In genomic region chrX:153381684-153382532, GRCh38 we compare ENCODE assay signal across 8 cellular contexts. TPM values are rescaled to one million over a fixed set of nuclear protein-coding genes. Genes with fewer than 3 reads are reported as not detected.
DNase-seq lines count a peak whose midpoint lies in the region; ATAC-seq and TF ChIP-seq lines count a peak whose summit lies in the region.

No MANE protein-coding gene starts in this region.

- peak; percentile 18 to 32 for DNase-seq in AML-193 (lab: John Stamatoyannopoulos, UW)
- DNase-seq in GM13976 (ENCODE audit: low spot score) = no peak
- DNase-seq in NCI-H345 (lab: John Stamatoyannopoulos, UW) = peak; percentile 89
- peak in 34 of 58 donors; percentile 2 to 58 (median 20) for DNase-seq in anterior cingulate cortex (lab: John Stamatoyannopoulos, UW)
- DNase-seq in left lobe of liver (ENCODE audit: low spot score) = no peak

- TF ChIP-seq CTCF in GM13976 (IDR thresholded peaks at IDR 0.05; ENCODE audit: borderline replicate concordance, control extremely low read depth, extremely low read depth, insufficient read depth, missing control alignments) = peak; percentile 12

- ATAC-seq in left lobe of liver (peak; percentile 71), GM21528 (IDR thresholded peaks at IDR 0.05; ENCODE audit: low FRiP score, unreplicated experiment) (no peak), GM21717 (IDR thresholded peaks at IDR 0.05; ENCODE audit: unreplicated experiment) (no peak), GM21515 (IDR thresholded peaks at IDR 0.05; ENCODE audit: unreplicated experiment) (no peak)

- in situ Hi-C loops in GM13976 (cut with MboI; ENCODE audit: low sequenced_read_pairs, unreplicated experiment) = no loop called here

RNA-seq across cellular contexts. Expression of gene PNMA6E, which starts 19.2 kb away (rescaled TPM):
- total RNA-seq in left lobe of liver = not detected

RNA-seq across cellular contexts. Expression of gene ZFP92, which starts 29.4 kb away (rescaled TPM):
- total RNA-seq in left lobe of liver = 0.45 TPM

RNA-seq across cellular contexts. Expression of gene ZNF275, which starts 48.0 kb away (rescaled TPM):
- 11.2 TPM for total RNA-seq in left lobe of liver

Comparison
In these comparisons a context has a peak if more than half of its experiments do, and no peak if none do; other contexts are left out.
1. DNase-seq: peak in AML-193 (2 of 2), NCI-H345 (single experiment) and anterior cingulate cortex (34 of 58); none in GM13976 (single experiment) and left lobe of liver (single experiment).